Comparison of ENCODE assay signal across 28 cellular contexts in genomic region chr10:81216949-81217348, GRCh38.
"Had no signal": no experiment of that assay in that cellular context is flagged by ENCODE, and none has a peak within 500 bp of the region (broad histone marks: within the 10 kb centered on the region; RNA-seq: fewer than 3 reads in every experiment).

No MANE protein-coding gene starts in this region.

- H3K4me2 ChIP-seq: neural progenitor cell had no signal

- DNase-seq: hippocampal formation; kidney glomerular epithelial cell; left cardiac atrium; left lung; mesendoderm; naive B cell; natural killer cell; nephron progenitor cell; occipital lobe; psoas muscle; stimulated activated CD4-positive, alpha-beta T cell treated with anti-CD3 and anti-CD28 coated beads, Interleukin-12 subunit alpha, Interleukin-12 subunit beta, amount 100 ng/mL, for 4 hours; stimulated activated CD4-positive, alpha-beta T cell treated with anti-CD3 and anti-CD28 coated beads, Interleukin-15, amount 100 ng/mL, for 24 hours; stimulated activated CD4-positive, alpha-beta T cell treated with anti-CD3 and anti-CD28 coated beads, Interleukin-2, amount 100 ng/mL, for 24 hours; stimulated activated CD4-positive, alpha-beta T cell treated with anti-CD3 and anti-CD28 coated beads, Interleukin-4, amount 100 ng/mL, for 1 hour; stimulated activated naive B cell treated with anti-CD40 and anti-IgM and Interleukin-4, amounts not matched to agents 10 μg/mL and 1 μg/mL and 100 μg/mL, for 72 hours; tibial artery; trophoblast cell; upper lobe of right lung had no signal

- H3K4me1 Mint-ChIP-seq: naive B cell; natural killer cell; nephron progenitor cell; neural progenitor cell; stimulated activated naive B cell treated with anti-CD40 and anti-IgM and Interleukin-4, amounts not matched to agents 10 μg/mL and 1 μg/mL and 100 μg/mL, for 72 hours had no signal

- H3K27me3 ChIP-seq: left lung, neural progenitor cell, neutrophil, suprapubic skin, tibial artery, upper lobe of right lung had no signal

- H3K9me3 Mint-ChIP-seq: mesothelial cell of epicardium; nephron progenitor cell; neural progenitor cell; stimulated activated naive B cell treated with anti-CD40 and anti-IgM and Interleukin-4, amounts not matched to agents 10 μg/mL and 1 μg/mL and 100 μg/mL, for 72 hours; stimulated activated naive CD8-positive, alpha-beta T cell treated with anti-CD3 and anti-CD28 coated beads, Interleukin-15, Interleukin-2, amounts not matched to agents 100 ng/mL and 50 ng/mL, for 24 hours had no signal

- ATAC-seq: left cardiac atrium; left lung; natural killer cell; psoas muscle; sciatic nerve; stimulated activated naive B cell treated with anti-CD40 and anti-IgM and Interleukin-4, amounts not matched to agents 10 μg/mL and 1 μg/mL and 100 μg/mL, for 72 hours; upper lobe of right lung had no signal

- H2AFZ ChIP-seq: neural progenitor cell, parathyroid adenoma had no signal

- H3K4me3 Mint-ChIP-seq: mesothelial cell of epicardium; natural killer cell; nephron progenitor cell; neural progenitor cell; stimulated activated naive B cell treated with anti-CD40 and anti-IgM and Interleukin-4, amounts not matched to agents 10 μg/mL and 1 μg/mL and 100 μg/mL, for 72 hours; stimulated activated naive CD8-positive, alpha-beta T cell treated with anti-CD3 and anti-CD28 coated beads, Interleukin-15, Interleukin-2, amounts not matched to agents 100 ng/mL and 50 ng/mL, for 24 hours had no signal

- H3K36me3 ChIP-seq: left lung, neural progenitor cell, neutrophil, suprapubic skin, thoracic aorta, tibial artery, upper lobe of right lung had no signal

- H3K27ac ChIP-seq: left lung, neural progenitor cell, neutrophil, parathyroid adenoma, psoas muscle, skin epidermis, suprapubic skin, thoracic aorta, tibial artery, upper lobe of right lung had no signal

- H3K27ac Mint-ChIP-seq: mesothelial cell of epicardium; naive B cell; natural killer cell; nephron progenitor cell; neural progenitor cell; stimulated activated naive B cell treated with anti-CD40 and anti-IgM and Interleukin-4, amounts not matched to agents 10 μg/mL and 1 μg/mL and 100 μg/mL, for 72 hours; stimulated activated naive CD8-positive, alpha-beta T cell treated with anti-CD3 and anti-CD28 coated beads, Interleukin-15, Interleukin-2, amounts not matched to agents 100 ng/mL and 50 ng/mL, for 24 hours had no signal

- H3K79me2 ChIP-seq: parathyroid adenoma had no signal

- H3K4me3 ChIP-seq: left lung, lung, neural progenitor cell, psoas muscle, skin epidermis, suprapubic skin, thoracic aorta, tibial artery, upper lobe of right lung had no signal

- H3K27me3 Mint-ChIP-seq: naive B cell; stimulated activated naive B cell treated with anti-CD40 and anti-IgM and Interleukin-4, amounts not matched to agents 10 μg/mL and 1 μg/mL and 100 μg/mL, for 72 hours; stimulated activated naive CD8-positive, alpha-beta T cell treated with anti-CD3 and anti-CD28 coated beads, Interleukin-15, Interleukin-2, amounts not matched to agents 100 ng/mL and 50 ng/mL, for 24 hours had no signal

- H3K4me1 ChIP-seq: left lung, neural progenitor cell, parathyroid adenoma, psoas muscle, suprapubic skin, tibial artery, upper lobe of right lung had no signal

- H3K36me3 Mint-ChIP-seq: mesothelial cell of epicardium; naive B cell; natural killer cell; neural progenitor cell; stimulated activated naive B cell treated with anti-CD40 and anti-IgM and Interleukin-4, amounts not matched to agents 10 μg/mL and 1 μg/mL and 100 μg/mL, for 72 hours had no signal
